In the genomic region with DNA sequence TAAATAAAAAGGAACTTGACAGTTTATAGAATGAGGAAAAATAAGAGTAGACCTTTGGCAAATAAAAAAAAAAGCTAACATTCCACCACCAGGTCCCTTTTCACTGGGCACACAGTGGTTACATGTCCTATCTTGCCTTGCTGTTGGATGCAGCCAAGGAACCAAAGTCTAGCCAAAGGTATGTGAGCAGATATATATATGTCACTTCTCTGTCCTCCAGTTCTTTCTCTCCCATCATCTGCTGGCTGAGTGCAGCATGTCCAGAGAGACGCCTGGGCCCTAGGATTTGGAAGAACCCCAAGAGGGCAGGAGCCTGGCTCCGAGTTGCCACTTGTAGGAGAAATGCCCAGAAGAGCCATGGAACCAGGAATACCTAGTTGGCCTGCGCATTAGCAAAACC, we compare ENCODE assay signal across 21 cellular contexts.
"Had no signal": no experiment of that assay in that cellular context is flagged by ENCODE, and none has a peak within 500 bp of the region (broad histone marks: within the 10 kb centered on the region; RNA-seq: fewer than 3 reads in every experiment).

No MANE protein-coding gene starts in this region.

- H3K27ac ChIP-seq: brain microvascular endothelial cell, SJSA1 had no signal

- H3K9me3 ChIP-seq: SJSA1 had no signal

- ATAC-seq: activated CD4-positive, CD25-positive, alpha-beta regulatory T cell treated with anti-CD3 and anti-CD28 coated beads, Interleukin-2, amount 50 U/mL, for 24 hours; activated T-cell treated with anti-CD3 and anti-CD28 coated beads, Interleukin-2, amount 50 U/mL, for 72 hours; SK-N-SH treated with all-trans-retinoic acid at 6 μM for 48 hours had no signal

- H3K27me3 ChIP-seq: brain microvascular endothelial cell, SJSA1 had no signal

- DNase-seq: activated CD4-positive, alpha-beta T cell treated with anti-CD3 and anti-CD28 coated beads for 4 hours; activated CD8-positive, alpha-beta memory T cell treated with anti-CD3 and anti-CD28 coated beads, Interleukin-2, amount 50 U/mL, for 4 hours; activated CD8-positive, alpha-beta T cell treated with anti-CD3 and anti-CD28 coated beads for 36 hours; activated gamma-delta T cell treated with Interleukin-2 at 50 U/mL for 16 hours; activated naive CD4-positive, alpha-beta T cell treated with anti-CD3 and anti-CD28 coated beads, Interleukin-2, amount 10 ng/mL, durations not matched to agents 7 days and 5 days; activated naive CD8-positive, alpha-beta T cell treated with anti-CD3 and anti-CD28 coated beads for 36 hours; activated T-cell treated with anti-CD3 and anti-CD28 coated beads, Interleukin-2, amount 50 U/mL, for 72 hours; brain microvascular endothelial cell; MM.1S; NCI-H1105; NCI-H1436; NCI-H1694 treated with DMSO at 0.1 percent for 48 hours; NCI-H2029 treated with DMSO at 0.1 percent for 48 hours; NCI-H345; NCI-H510A; NCI-H526 treated with DMSO at 0.1 percent for 48 hours; NCI-H82; SW 1271 had no signal

- H3K4me3 ChIP-seq: SJSA1 had no signal

- H3K36me3 ChIP-seq: brain microvascular endothelial cell, SJSA1 had no signal

- H3K4me1 ChIP-seq: SJSA1 had no signal
